11 cellular contexts compared by ENCODE assay signal in genomic region chr9:131670247-131670681, GRCh38.
DNase-seq lines count a peak whose midpoint lies in the region; ATAC-seq and TF ChIP-seq lines count a peak whose summit lies in the region.
"Had no signal": no experiment of that assay in that cellular context is flagged by ENCODE, and none has a peak within 500 bp of the region (broad histone marks: within the 10 kb centered on the region; RNA-seq: fewer than 3 reads in every experiment).

No MANE protein-coding gene starts in this region.

- H3K9me3 Mint-ChIP-seq in CD4-positive, CD25-positive, alpha-beta regulatory T cell = no peaks in the 10 kb centered on the region
- no peaks in the 10 kb centered on the region for H3K9me3 Mint-ChIP-seq in T-helper 1 cell treated with Interleukin-12 subunit alpha and Interleukin-12 subunit beta and Interleukin-4 antibody, amounts not matched to agents 30 μg/mL and 1 μg/mL, for 36 hours
- peaks cover 8% of the 10 kb centered on the region for H3K9me3 Mint-ChIP-seq in glutamatergic neuron (ENCODE audit: unreplicated experiment)

- peaks cover 86% of the 10 kb centered on the region for H3K4me1 ChIP-seq in CD4-positive, CD25-positive, alpha-beta regulatory T cell (ENCODE audit: control insufficient read depth, insufficient read depth, low read length, poor library complexity, severe bottlenecking)
- peaks cover 5% of the 10 kb centered on the region for H3K4me1 ChIP-seq in parathyroid adenoma
- H3K4me1 ChIP-seq: Caco-2 had no signal

- H3K27me3 ChIP-seq in CD4-positive, CD25-positive, alpha-beta regulatory T cell (ENCODE audit: control insufficient read depth, insufficient read depth, low read length) = no peaks in the 10 kb centered on the region
- no peaks in the 10 kb centered on the region for H3K27me3 ChIP-seq in parathyroid adenoma (ENCODE audit: control insufficient read depth, insufficient read depth, low read length)

- H3K27ac Mint-ChIP-seq in CD4-positive, CD25-positive, alpha-beta regulatory T cell = peak overlapping the region; percentile 97 to 99 (median 97)
- peak overlapping the region; percentile 99 for H3K27ac Mint-ChIP-seq in T-helper 1 cell treated with Interleukin-12 subunit alpha and Interleukin-12 subunit beta and Interleukin-4 antibody, amounts not matched to agents 30 μg/mL and 1 μg/mL, for 36 hours
- H3K27ac Mint-ChIP-seq in glutamatergic neuron (ENCODE audit: unreplicated experiment) = peak overlapping the region; percentile 22

- H3K27ac ChIP-seq in CD4-positive, CD25-positive, alpha-beta regulatory T cell (ENCODE audit: insufficient read depth, low read length, poor library complexity, severe bottlenecking) = peak overlapping the region; percentile 95
- peak overlapping the region; percentile 61 for H3K27ac ChIP-seq in parathyroid adenoma

- peaks cover 12% of the 10 kb centered on the region for H3K79me2 ChIP-seq in parathyroid adenoma

- no peaks in the 10 kb centered on the region for H3K36me3 ChIP-seq in CD4-positive, CD25-positive, alpha-beta regulatory T cell (ENCODE audit: control insufficient read depth, insufficient read depth, low read length)
- H3K36me3 ChIP-seq in parathyroid adenoma (ENCODE audit: control insufficient read depth, insufficient read depth, low read length) = no peaks in the 10 kb centered on the region

- H3K4me1 Mint-ChIP-seq in CD4-positive, CD25-positive, alpha-beta regulatory T cell = peaks cover 43 to 95% (median 69%) of the 10 kb centered on the region in 4 donors
- H3K4me1 Mint-ChIP-seq in T-helper 1 cell treated with Interleukin-12 subunit alpha and Interleukin-12 subunit beta and Interleukin-4 antibody, amounts not matched to agents 30 μg/mL and 1 μg/mL, for 36 hours (ENCODE audit: low read depth) = peaks cover 77% of the 10 kb centered on the region
- peaks cover 53% of the 10 kb centered on the region for H3K4me1 Mint-ChIP-seq in glutamatergic neuron (ENCODE audit: low read depth, unreplicated experiment)

- no peaks in the 10 kb centered on the region for H3K27me3 Mint-ChIP-seq in CD4-positive, CD25-positive, alpha-beta regulatory T cell
- H3K27me3 Mint-ChIP-seq in T-helper 1 cell treated with Interleukin-12 subunit alpha and Interleukin-12 subunit beta and Interleukin-4 antibody, amounts not matched to agents 30 μg/mL and 1 μg/mL, for 36 hours (ENCODE audit: low read depth) = no peaks in the 10 kb centered on the region
- H3K27me3 Mint-ChIP-seq in glutamatergic neuron (ENCODE audit: unreplicated experiment) = peaks cover 6% of the 10 kb centered on the region

- peaks cover 4% of the 10 kb centered on the region for H3K36me3 Mint-ChIP-seq in CD4-positive, CD25-positive, alpha-beta regulatory T cell
- peaks cover 32% of the 10 kb centered on the region for H3K36me3 Mint-ChIP-seq in T-helper 1 cell treated with Interleukin-12 subunit alpha and Interleukin-12 subunit beta and Interleukin-4 antibody, amounts not matched to agents 30 μg/mL and 1 μg/mL, for 36 hours (ENCODE audit: low read depth)
- H3K36me3 Mint-ChIP-seq in glutamatergic neuron (ENCODE audit: unreplicated experiment) = peaks cover 5% of the 10 kb centered on the region

- ATAC-seq in CD4-positive, CD25-positive, alpha-beta regulatory T cell (ENCODE audit: low read depth in 2 of 2) = no peak
- ATAC-seq in GM21528 (IDR thresholded peaks at IDR 0.05; ENCODE audit: low FRiP score, unreplicated experiment) = no peak
- ATAC-seq in HG03457 (IDR thresholded peaks at IDR 0.05; ENCODE audit: unreplicated experiment) = no peak
- ATAC-seq: WTC11 had no signal

- TF ChIP-seq CTCF in glutamatergic neuron (IDR thresholded peaks at IDR 0.05; ENCODE audit: partially characterized antibody, unreplicated experiment) = no peak
- TF ChIP-seq CTCF in parathyroid adenoma (IDR thresholded peaks at IDR 0.05) = no peak

- H3K4me2 ChIP-seq in parathyroid adenoma (ENCODE audit: low read length) = no peak overlapping the region

- no peak overlapping the region for H2AFZ ChIP-seq in parathyroid adenoma

- peak overlapping the region in 3 of 4 donors; percentile 66 to 86 (median 74) for H3K4me3 Mint-ChIP-seq in CD4-positive, CD25-positive, alpha-beta regulatory T cell
- H3K4me3 Mint-ChIP-seq in T-helper 1 cell treated with Interleukin-12 subunit alpha and Interleukin-12 subunit beta and Interleukin-4 antibody, amounts not matched to agents 30 μg/mL and 1 μg/mL, for 36 hours = peak overlapping the region; percentile 72
- peak overlapping the region; percentile 33 for H3K4me3 Mint-ChIP-seq in glutamatergic neuron (ENCODE audit: unreplicated experiment)
- H3K4me3 Mint-ChIP-seq: WTC11 had no signal

- H3K4me3 ChIP-seq in CD4-positive, CD25-positive, alpha-beta regulatory T cell (ENCODE audit: low read depth, low read length) = peak overlapping the region; percentile 40
- H3K4me3 ChIP-seq in parathyroid adenoma (ENCODE audit: low read depth, low read length) = no peak overlapping the region

- in situ Hi-C loops in KBM-7 (cut with MboI; ENCODE audit: low pct_unique_long_range_greater_than_20kb, low sequenced_read_pairs) = no loop called here

- no peaks in the 10 kb centered on the region for H3K9me3 ChIP-seq in CD4-positive, CD25-positive, alpha-beta regulatory T cell (ENCODE audit: control insufficient read depth in 2 of 2, low read length in 2 of 2)
- no peaks in the 10 kb centered on the region for H3K9me3 ChIP-seq in parathyroid adenoma (ENCODE audit: control insufficient read depth, low read length)
- H3K9me3 ChIP-seq: Caco-2 had no signal

- H3K9ac ChIP-seq in parathyroid adenoma = no peak overlapping the region

- DNase-seq in CD4-positive, CD25-positive, alpha-beta regulatory T cell = no peak
- DNase-seq in glutamatergic neuron (no peak), KBM-7 (no peak), GM19240 (ENCODE audit: insufficient read length, low spot score) (no peak)
- DNase-seq: Caco-2, NCI-H774 had no signal

Comparison
In these comparisons a context has a peak if more than half of its experiments do, and no peak if none do; other contexts are left out.
1. H3K27ac Mint-ChIP-seq: peak in every context shown above with its lines; median percentile 99 in T-helper 1 cell treated with Interleukin-12 subunit alpha and Interleukin-12 subunit beta and Interleukin-4 antibody, amounts not matched to agents 30 μg/mL and 1 μg/mL, for 36 hours; 97 in CD4-positive, CD25-positive, alpha-beta regulatory T cell; 22 in glutamatergic neuron.